In the genomic region with DNA sequence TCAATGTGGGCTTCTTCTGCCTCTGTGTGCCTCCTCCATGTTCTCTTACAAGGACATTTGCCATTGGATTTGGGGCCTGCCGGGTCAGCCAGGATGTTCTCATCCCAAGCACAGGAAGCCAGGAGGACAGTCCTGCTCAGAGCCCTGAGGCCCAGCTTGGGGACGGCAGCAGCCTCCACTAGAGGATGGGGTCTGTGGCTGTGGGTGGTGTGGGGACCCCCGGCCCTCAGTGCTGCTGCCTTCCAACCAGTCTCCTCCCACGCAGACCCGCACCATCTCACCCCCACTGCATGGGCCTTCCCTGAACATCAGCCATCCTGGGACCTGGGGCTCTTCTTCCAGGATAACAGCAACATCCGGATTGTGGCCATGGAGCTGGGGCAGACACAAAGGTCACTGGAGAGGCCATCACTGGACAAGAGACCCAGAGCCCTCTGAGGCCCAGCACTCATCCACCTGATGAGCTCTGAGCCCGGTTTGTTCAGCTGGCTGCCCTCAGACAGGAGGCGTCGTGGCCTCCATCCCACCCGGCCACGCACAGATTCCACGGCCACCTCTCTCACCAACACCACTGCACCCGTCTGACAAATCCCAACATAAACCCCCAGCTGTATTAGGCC, we compare ENCODE assay signal across 27 cellular contexts. TPM values are rescaled to one million over a fixed set of nuclear protein-coding genes. Genes with fewer than 3 reads are reported as not detected.
"Had no signal": no experiment of that assay in that cellular context is flagged by ENCODE, and none has a peak within 500 bp of the region (broad histone marks: within the 10 kb centered on the region; RNA-seq: fewer than 3 reads in every experiment).

No MANE protein-coding gene starts in this region.

- H3K27ac ChIP-seq: epithelial cell of prostate, gastrocnemius medialis, lower lobe of right lung, pancreas, right atrium auricular region, skin epidermis, spleen, testis, tibial artery, upper lobe of left lung, vagina had no signal

- DNase-seq: cerebellar nuclear complex; effector CD8-positive, alpha-beta T cell; foreskin fibroblast; gastrocnemius medialis; left ventricle myocardium superior; lower lobe of right lung; natural killer cell; occipital lobe; pancreas; spleen; stimulated activated CD4-positive, alpha-beta T cell treated with anti-CD3 and anti-CD28 coated beads, Interleukin-4, amount 100 ng/mL, for 4 hours; stimulated activated naive CD8-positive, alpha-beta T cell treated with anti-CD3 and anti-CD28 coated beads, Interleukin-15, Interleukin-2, amounts not matched to agents 100 U/mL and 50 U/mL, for 24 hours; substantia nigra; testis; tibial artery had no signal

- H3K4me3 Mint-ChIP-seq: dendritic cell treated with granulocyte-macrophage colony-stimulating factor and Interleukin-4, amounts not matched to agents 40 ng/mL and 50 ng/mL, for 4 days; endodermal cell; natural killer cell; stimulated activated memory B cell treated with anti-CD40 and anti-IgM and Interleukin-4, amounts not matched to agents 10 μg/mL and 1 μg/mL and 100 μg/mL, for 72 hours had no signal

- H3K36me3 Mint-ChIP-seq: natural killer cell; stimulated activated memory B cell treated with anti-CD40 and anti-IgM and Interleukin-4, amounts not matched to agents 10 μg/mL and 1 μg/mL and 100 μg/mL, for 72 hours had no signal

- ATAC-seq: esophagus mucosa; gastrocnemius medialis; left ventricle myocardium superior; lower lobe of right lung; natural killer cell; pancreas; stimulated activated memory B cell treated with anti-CD40 and anti-IgM and Interleukin-4, amounts not matched to agents 10 μg/mL and 1 μg/mL and 100 μg/mL, for 72 hours; stimulated activated naive CD8-positive, alpha-beta T cell treated with anti-CD3 and anti-CD28 coated beads, Interleukin-15, Interleukin-2, amounts not matched to agents 100 U/mL and 50 U/mL, for 24 hours had no signal

- H3K4me1 Mint-ChIP-seq: endodermal cell; natural killer cell; stimulated activated memory B cell treated with anti-CD40 and anti-IgM and Interleukin-4, amounts not matched to agents 10 μg/mL and 1 μg/mL and 100 μg/mL, for 72 hours had no signal

- H3K27ac Mint-ChIP-seq: dendritic cell treated with granulocyte-macrophage colony-stimulating factor and Interleukin-4, amounts not matched to agents 40 ng/mL and 50 ng/mL, for 4 days; endodermal cell; natural killer cell; progenitor cell of endocrine pancreas; stimulated activated memory B cell treated with anti-CD40 and anti-IgM and Interleukin-4, amounts not matched to agents 10 μg/mL and 1 μg/mL and 100 μg/mL, for 72 hours had no signal

- H3K4me3 ChIP-seq: gastrocnemius medialis, lower lobe of right lung, pancreas, right atrium auricular region, skin epidermis, spleen, testis, tibial artery, upper lobe of left lung, vagina had no signal

- H3K27me3 Mint-ChIP-seq: dendritic cell treated with granulocyte-macrophage colony-stimulating factor and Interleukin-4, amounts not matched to agents 40 ng/mL and 50 ng/mL, for 4 days had no signal

RNA-seq across cellular contexts. Expression of a gene that starts 56.5 kb away (rescaled TPM):
- total RNA-seq: endodermal cell, esophagus mucosa, glomerular endothelial cell, mononuclear cell, natural killer cell, occipital lobe, progenitor cell of endocrine pancreas, upper lobe of left lung had no signal
